1 cellular context compared by ENCODE assay signal in the genomic region with DNA sequence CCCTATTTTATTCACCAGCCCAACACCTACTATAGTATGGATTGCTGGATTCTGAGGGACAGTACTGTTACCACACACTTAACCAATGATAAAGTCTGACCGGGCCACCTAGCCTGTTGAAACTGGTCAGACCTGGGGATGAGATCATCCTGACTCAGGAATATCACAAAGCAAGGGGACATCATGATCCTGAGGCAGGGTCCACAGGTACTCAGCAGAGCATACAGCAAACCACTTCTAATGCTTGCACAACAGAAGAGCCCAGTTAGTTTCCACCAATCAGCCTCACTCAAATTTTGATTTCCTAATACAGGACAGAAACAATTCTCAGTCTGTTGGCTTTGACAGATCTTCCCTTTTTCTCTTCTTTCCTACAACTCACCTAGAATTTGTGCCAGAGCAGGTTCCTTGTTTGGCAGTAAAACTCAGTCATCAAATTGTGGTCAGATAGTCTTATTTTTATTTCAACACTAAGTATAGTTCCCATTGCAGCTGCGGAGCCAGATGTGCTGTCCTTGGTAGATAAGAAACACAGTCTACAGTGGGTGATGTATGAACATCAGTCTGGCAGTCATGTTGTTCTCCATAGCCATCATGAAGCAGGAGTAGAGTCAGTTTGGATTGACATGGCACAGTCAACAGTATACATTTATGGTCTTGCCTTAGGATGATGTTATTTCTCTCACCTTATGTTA.
TF ChIP-seq lines count a peak whose summit lies in the region.

No MANE protein-coding gene starts in this region.

TF ChIP-seq in HepG2, 621 proteins besides CTCF, POLR2A, EP300 and RAD21 (continued from another document):
- TF ChIP-seq, protein P1, sequence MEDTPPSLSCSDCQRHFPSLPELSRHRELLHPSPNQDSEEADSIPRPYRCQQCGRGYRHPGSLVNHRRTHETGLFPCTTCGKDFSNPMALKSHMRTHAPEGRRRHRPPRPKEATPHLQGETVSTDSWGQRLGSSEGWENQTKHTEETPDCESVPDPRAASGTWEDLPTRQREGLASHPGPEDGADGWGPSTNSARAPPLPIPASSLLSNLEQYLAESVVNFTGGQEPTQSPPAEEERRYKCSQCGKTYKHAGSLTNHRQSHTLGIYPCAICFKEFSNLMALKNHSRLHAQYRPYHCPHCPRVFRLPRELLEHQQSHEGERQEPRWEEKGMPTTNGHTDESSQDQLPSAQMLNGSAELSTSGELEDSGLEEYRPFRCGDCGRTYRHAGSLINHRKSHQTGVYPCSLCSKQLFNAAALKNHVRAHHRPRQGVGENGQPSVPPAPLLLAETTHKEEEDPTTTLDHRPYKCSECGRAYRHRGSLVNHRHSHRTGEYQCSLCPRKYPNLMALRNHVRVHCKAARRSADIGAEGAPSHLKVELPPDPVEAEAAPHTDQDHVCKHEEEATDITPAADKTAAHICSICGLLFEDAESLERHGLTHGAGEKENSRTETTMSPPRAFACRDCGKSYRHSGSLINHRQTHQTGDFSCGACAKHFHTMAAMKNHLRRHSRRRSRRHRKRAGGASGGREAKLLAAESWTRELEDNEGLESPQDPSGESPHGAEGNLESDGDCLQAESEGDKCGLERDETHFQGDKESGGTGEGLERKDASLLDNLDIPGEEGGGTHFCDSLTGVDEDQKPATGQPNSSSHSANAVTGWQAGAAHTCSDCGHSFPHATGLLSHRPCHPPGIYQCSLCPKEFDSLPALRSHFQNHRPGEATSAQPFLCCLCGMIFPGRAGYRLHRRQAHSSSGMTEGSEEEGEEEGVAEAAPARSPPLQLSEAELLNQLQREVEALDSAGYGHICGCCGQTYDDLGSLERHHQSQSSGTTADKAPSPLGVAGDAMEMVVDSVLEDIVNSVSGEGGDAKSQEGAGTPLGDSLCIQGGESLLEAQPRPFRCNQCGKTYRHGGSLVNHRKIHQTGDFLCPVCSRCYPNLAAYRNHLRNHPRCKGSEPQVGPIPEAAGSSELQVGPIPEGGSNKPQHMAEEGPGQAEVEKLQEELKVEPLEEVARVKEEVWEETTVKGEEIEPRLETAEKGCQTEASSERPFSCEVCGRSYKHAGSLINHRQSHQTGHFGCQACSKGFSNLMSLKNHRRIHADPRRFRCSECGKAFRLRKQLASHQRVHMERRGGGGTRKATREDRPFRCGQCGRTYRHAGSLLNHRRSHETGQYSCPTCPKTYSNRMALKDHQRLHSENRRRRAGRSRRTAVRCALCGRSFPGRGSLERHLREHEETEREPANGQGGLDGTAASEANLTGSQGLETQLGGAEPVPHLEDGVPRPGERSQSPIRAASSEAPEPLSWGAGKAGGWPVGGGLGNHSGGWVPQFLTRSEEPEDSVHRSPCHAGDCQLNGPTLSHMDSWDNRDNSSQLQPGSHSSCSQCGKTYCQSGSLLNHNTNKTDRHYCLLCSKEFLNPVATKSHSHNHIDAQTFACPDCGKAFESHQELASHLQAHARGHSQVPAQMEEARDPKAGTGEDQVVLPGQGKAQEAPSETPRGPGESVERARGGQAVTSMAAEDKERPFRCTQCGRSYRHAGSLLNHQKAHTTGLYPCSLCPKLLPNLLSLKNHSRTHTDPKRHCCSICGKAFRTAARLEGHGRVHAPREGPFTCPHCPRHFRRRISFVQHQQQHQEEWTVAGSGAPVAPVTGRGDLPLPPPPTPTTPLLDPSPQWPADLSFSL (CRISPR knock-in tag; IDR thresholded peaks at IDR 0.05) = no peak
- TF ChIP-seq SCMH1 (CRISPR knock-in tag; IDR thresholded peaks at IDR 0.05; ENCODE audit: borderline replicate concordance) = no peak
- no peak for TF ChIP-seq PHF5A (CRISPR knock-in tag; IDR thresholded peaks at IDR 0.05; ENCODE audit: low read depth, unreplicated experiment)
- no peak for TF ChIP-seq SYNCRIP (IDR thresholded peaks at IDR 0.05; ENCODE audit: insufficient read depth, low read depth, low read length)
- TF ChIP-seq, protein P2, sequence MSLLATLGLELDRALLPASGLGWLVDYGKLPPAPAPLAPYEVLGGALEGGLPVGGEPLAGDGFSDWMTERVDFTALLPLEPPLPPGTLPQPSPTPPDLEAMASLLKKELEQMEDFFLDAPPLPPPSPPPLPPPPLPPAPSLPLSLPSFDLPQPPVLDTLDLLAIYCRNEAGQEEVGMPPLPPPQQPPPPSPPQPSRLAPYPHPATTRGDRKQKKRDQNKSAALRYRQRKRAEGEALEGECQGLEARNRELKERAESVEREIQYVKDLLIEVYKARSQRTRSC (CRISPR knock-in tag; IDR thresholded peaks at IDR 0.05; ENCODE audit: low read depth) = no peak
- TF ChIP-seq ZNF546 (CRISPR knock-in tag; conservative IDR thresholded peaks at IDR 0.05) = no peak
- TF ChIP-seq MBD4 (IDR thresholded peaks at IDR 0.05; ENCODE audit: borderline replicate concordance, low read length) = no peak
- TF ChIP-seq ZNF879 (CRISPR knock-in tag; IDR thresholded peaks at IDR 0.05) = no peak
- TF ChIP-seq PHB2 (IDR thresholded peaks at IDR 0.05; ENCODE audit: partially characterized antibody) = no peak
- TF ChIP-seq ZNF510 (CRISPR knock-in tag; IDR thresholded peaks at IDR 0.05; ENCODE audit: low read depth) = no peak
- TF ChIP-seq ZNF292 (CRISPR knock-in tag; IDR thresholded peaks at IDR 0.05; ENCODE audit: borderline replicate concordance, low read depth) = no peak
- TF ChIP-seq PAWR (CRISPR knock-in tag; IDR thresholded peaks at IDR 0.05; ENCODE audit: borderline replicate concordance) = no peak
